1 cellular context compared by ENCODE assay signal in genomic region chr21:14383596-14384210, GRCh38.
TF ChIP-seq lines count a peak whose summit lies in the region.

No MANE protein-coding gene starts in this region.

TF ChIP-seq in K562, 482 proteins besides CTCF, POLR2A, EP300 and RAD21 (continued from another document and continues in another):
- TF ChIP-seq CUX1 (CRISPR knock-in tag; IDR thresholded peaks at IDR 0.05) = no peak
- 0 out of 2 replicates have a peak, but pooled peaks have one; percentile 46 for TF ChIP-seq HMG20B (CRISPR knock-in tag; IDR thresholded peaks at IDR 0.05)
- no peak for TF ChIP-seq HNRNPLL (IDR thresholded peaks at IDR 0.05; ENCODE audit: low read depth, low read length, poor library complexity, severe bottlenecking)
- TF ChIP-seq ATF4 (CRISPR knock-in tag; IDR thresholded peaks at IDR 0.05) = peak; percentile 55; the same call in 1 of the 2 replicates
- peak; percentile 23 for TF ChIP-seq SMAD4 (CRISPR knock-in tag; conservative IDR thresholded peaks at IDR 0.05)
- peak; percentile 50; the same call in 1 of the 2 replicates for TF ChIP-seq GABPA (tag; conservative IDR thresholded peaks at IDR 0.05; ENCODE audit: low read depth)
- TF ChIP-seq SIN3B (IDR thresholded peaks at IDR 0.05; ENCODE audit: low read depth) = no peak
- peak; percentile 82; the same call in 1 of the 2 replicates for TF ChIP-seq OTX1 (CRISPR knock-in tag; IDR thresholded peaks at IDR 0.05)
- 0 out of 2 replicates have a peak, but pooled peaks have one; percentile 12 for TF ChIP-seq ZNF445 (CRISPR knock-in tag; IDR thresholded peaks at IDR 0.05; ENCODE audit: low read depth)
- TF ChIP-seq POLR2G (IDR thresholded peaks at IDR 0.05; ENCODE audit: low read depth, low read length) = peak; percentile 49
- 0 out of 2 replicates have a peak, but pooled peaks have one; percentile 56 for TF ChIP-seq STAT6 (CRISPR knock-in tag; IDR thresholded peaks at IDR 0.05)
- TF ChIP-seq HMG20A (CRISPR knock-in tag; conservative IDR thresholded peaks at IDR 0.05) = no peak
- TF ChIP-seq MED1 (CRISPR knock-in tag; IDR thresholded peaks at IDR 0.05; ENCODE audit: borderline replicate concordance) = no peak
- no peak for TF ChIP-seq CBFA2T3 (IDR thresholded peaks at IDR 0.05)
- peak; percentile 61; the same call in 1 of the 2 replicates for TF ChIP-seq GTF2A2 (tag; IDR thresholded peaks at IDR 0.05)
- peak; percentile 11 for TF ChIP-seq KDM5B (IDR thresholded peaks at IDR 0.05; ENCODE audit: insufficient replicate concordance, low read depth, low read length)
- no peak for TF ChIP-seq NCOA6 (IDR thresholded peaks at IDR 0.05)
- TF ChIP-seq BACH1 (tag; IDR thresholded peaks at IDR 0.05) = no peak; the same call in 1 of the 2 replicates
- peak; percentile 78; the same call in 1 of the 2 replicates for TF ChIP-seq GTF2E2 (tag; IDR thresholded peaks at IDR 0.05)
- no peak for TF ChIP-seq MYBL2 (IDR thresholded peaks at IDR 0.05; ENCODE audit: low read depth)
- TF ChIP-seq MYBL2 (CRISPR knock-in tag; IDR thresholded peaks at IDR 0.05; ENCODE audit: borderline replicate concordance) = no peak
- TF ChIP-seq GABPB1 (CRISPR knock-in tag; IDR thresholded peaks at IDR 0.05) = peak; percentile 5; the same call in 1 of the 2 replicates
- peak; percentile 74 for TF ChIP-seq TAF9B (IDR thresholded peaks at IDR 0.05; ENCODE audit: partially characterized antibody)
- no peak for TF ChIP-seq E2F1 (CRISPR knock-in tag; IDR thresholded peaks at IDR 0.05)
- peak; percentile 27; the same call in 1 of the 2 replicates for TF ChIP-seq RBFOX2 (IDR thresholded peaks at IDR 0.05; ENCODE audit: low read depth, low read length)
- TF ChIP-seq RBM15 (IDR thresholded peaks at IDR 0.05; ENCODE audit: insufficient read depth, low read length) = no peak
- 0 out of 2 replicates have a peak, but pooled peaks have one; percentile 58 for TF ChIP-seq DMBX1 (CRISPR knock-in tag; IDR thresholded peaks at IDR 0.05; ENCODE audit: borderline replicate concordance)
- 0 out of 2 replicates have a peak, but pooled peaks have one; percentile 26 for TF ChIP-seq TOE1 (IDR thresholded peaks at IDR 0.05; ENCODE audit: borderline replicate concordance)
- no peak for TF ChIP-seq TOE1 (CRISPR knock-in tag; IDR thresholded peaks at IDR 0.05; ENCODE audit: borderline replicate concordance, low read depth)
- TF ChIP-seq PRPF4 (IDR thresholded peaks at IDR 0.05; ENCODE audit: insufficient read depth, low read depth, low read length, poor library complexity, severe bottlenecking) = no peak
- peak; percentile 31; the same call in 1 of the 2 replicates for TF ChIP-seq LCOR (CRISPR knock-in tag; IDR thresholded peaks at IDR 0.05)
- TF ChIP-seq NR2C2 (CRISPR knock-in tag; IDR thresholded peaks at IDR 0.05) = 0 out of 2 replicates have a peak, but pooled peaks have one; percentile 16
- TF ChIP-seq NR2C2 (tag; IDR thresholded peaks at IDR 0.05) = peak; percentile 57
- peak; percentile 53 for TF ChIP-seq PKNOX1 (IDR thresholded peaks at IDR 0.05)
- no peak; the same call in none of the 2 replicates for TF ChIP-seq FOXJ2 (tag; IDR thresholded peaks at IDR 0.05)
- TF ChIP-seq HINFP (tag; conservative IDR thresholded peaks at IDR 0.05; ENCODE audit: low read depth) = 0 out of 2 replicates have a peak, but pooled peaks have one; percentile 39
- no peak for TF ChIP-seq MXI1 (IDR thresholded peaks at IDR 0.05; ENCODE audit: low read depth, low read length)
- no peak for TF ChIP-seq PRMT5 (CRISPR knock-in tag; IDR thresholded peaks at IDR 0.05)
- TF ChIP-seq RNF2 (IDR thresholded peaks at IDR 0.05) = peak; percentile 30; the same call in 1 of the 2 replicates
- TF ChIP-seq ZBTB17 (CRISPR knock-in tag; IDR thresholded peaks at IDR 0.05) = 0 out of 2 replicates have a peak, but pooled peaks have one; percentile 2
- TF ChIP-seq FOS (IDR thresholded peaks at IDR 0.05; ENCODE audit: extremely low read depth, insufficient read length) = no peak
- TF ChIP-seq HMGXB4 (CRISPR knock-in tag; IDR thresholded peaks at IDR 0.05) = 0 out of 2 replicates have a peak, but pooled peaks have one; percentile 29
- TF ChIP-seq NUFIP1 (IDR thresholded peaks at IDR 0.05; ENCODE audit: partially characterized antibody) = no peak
- TF ChIP-seq HEY1 (CRISPR knock-in tag; IDR thresholded peaks at IDR 0.05; ENCODE audit: borderline replicate concordance) = no peak
- no peak for TF ChIP-seq CBFA2T2 (conservative IDR thresholded peaks at IDR 0.05)
- no peak for TF ChIP-seq SMARCE1 (IDR thresholded peaks at IDR 0.05)
- peak; percentile 45 for TF ChIP-seq PRDM10 (IDR thresholded peaks at IDR 0.05; ENCODE audit: partially characterized antibody)
- TF ChIP-seq ESRRB (CRISPR knock-in tag; IDR thresholded peaks at IDR 0.05; ENCODE audit: borderline replicate concordance) = no peak
- TF ChIP-seq ETV5 (CRISPR knock-in tag; IDR thresholded peaks at IDR 0.05; ENCODE audit: low read depth) = no peak
- peak; percentile 48; the same call in 1 of the 2 replicates for TF ChIP-seq ZNF589 (CRISPR knock-in tag; IDR thresholded peaks at IDR 0.05; ENCODE audit: low read depth)
